8 cellular contexts compared by ENCODE assay signal in genomic region chr16:28188085-28188916, GRCh38. TPM values are rescaled to one million over a fixed set of nuclear protein-coding genes. Genes with fewer than 3 reads are reported as not detected.
DNase-seq lines count a peak whose midpoint lies in the region; ATAC-seq, FAIRE-seq and TF ChIP-seq lines count a peak whose summit lies in the region.

No MANE protein-coding gene starts in this region.

- H3K27me3 ChIP-seq in MM.1S (replicated peaks; ENCODE audit: insufficient read depth, low read length) (no peaks in the 10 kb centered on the region), left lung (no peaks in the 10 kb centered on the region)

- H3K27ac ChIP-seq in MM.1S (ENCODE audit: low read length) = no peak overlapping the region
- H3K27ac ChIP-seq in left lung = peak overlapping the region in 1 of 2 donors; percentile 78

- H3K9me2 ChIP-seq in MM.1S (replicated peaks; ENCODE audit: insufficient read depth, low read length) = no peaks in the 10 kb centered on the region

- H3K4me1 ChIP-seq in MM.1S (ENCODE audit: low read length) (peaks cover 22% of the 10 kb centered on the region), left lung (peaks cover 0 to 58% of the 10 kb centered on the region in 2 donors)

- no peak overlapping the region for H3K4me3 ChIP-seq in MM.1S (ENCODE audit: low read length)
- H3K4me3 ChIP-seq in left lung = no peak overlapping the region

- intact Hi-C loops in left lung (cut with DNase I) = no loop called here

- peaks cover 79% of the 10 kb centered on the region for H4K20me1 ChIP-seq in MM.1S (ENCODE audit: insufficient read depth, low read length)

- FAIRE-seq in frontal cortex (lab: Jason Lieb, UNC) = no peak

- H2AFZ ChIP-seq in MM.1S (ENCODE audit: low read length) = no peak overlapping the region

- no peak overlapping the region for H3K9ac ChIP-seq in MM.1S (ENCODE audit: low read length)

- H3K9me3 ChIP-seq in MM.1S (replicated peaks; ENCODE audit: insufficient read depth, low read length) (no peaks in the 10 kb centered on the region), left lung (no peaks in the 10 kb centered on the region)

- H3K79me2 ChIP-seq in MM.1S (ENCODE audit: low read length) = peaks cover 97% of the 10 kb centered on the region

- peak; percentile 81 for ATAC-seq in GM18499 (IDR thresholded peaks at IDR 0.05; ENCODE audit: insufficient read depth, unreplicated experiment)
- peak; percentile 69 for ATAC-seq in GM21723 (IDR thresholded peaks at IDR 0.05; ENCODE audit: unreplicated experiment)
- ATAC-seq in left lung = peak; percentile 50

- peaks cover 13% of the 10 kb centered on the region for H3F3A ChIP-seq in MM.1S (ENCODE audit: insufficient read depth, low read length)

- H3K36me3 ChIP-seq in MM.1S (replicated peaks; ENCODE audit: insufficient read depth, low read length) = no peaks in the 10 kb centered on the region
- peaks cover 0 to 5% of the 10 kb centered on the region in 2 donors for H3K36me3 ChIP-seq in left lung

- TF ChIP-seq CTCF in MM.1S (IDR thresholded peaks at IDR 0.05; ENCODE audit: low read length) = no peak
- TF ChIP-seq CTCF in left lung (IDR thresholded peaks at IDR 0.05) = no peak

- peak overlapping the region; percentile 15; the same call in 1 of the 2 replicates for H3K4me2 ChIP-seq in MM.1S (ENCODE audit: low read depth, low read length)

- DNase-seq in MM.1S = peak; percentile 28
- DNase-seq in left lung = no peak
- no peak for DNase-seq in NCI-H2196 (lab: John Stamatoyannopoulos, UW; ENCODE audit: unreplicated experiment)
- DNase-seq in stimulated activated naive CD4-positive, alpha-beta T cell treated with Interleukin-2 at 50 U/mL for 16 hours (lab: John Stamatoyannopoulos, UW) = no peak
- DNase-seq in stimulated activated CD8-positive, alpha-beta memory T cell treated with anti-CD3 and anti-CD28 coated beads, Interleukin-4, amount 100 ng/mL, for 48 hours = no peak
- DNase-seq in frontal cortex (ENCODE audit: low spot score in 2 of 2) = no peak

RNA-seq across cellular contexts. Expression of gene XPO6, which starts 23.5 kb away (rescaled TPM):
- total RNA-seq in left lung = 100 to 1,000 TPM in 1 of 2 donors, 10 to 100 TPM in 1; 87.3 to 155 TPM
- 59.1 TPM for total RNA-seq in frontal cortex
